Comparison of ENCODE assay signal across 14 cellular contexts in genomic region chr2:55743583-55743982, GRCh38. TPM values are rescaled to one million over a fixed set of nuclear protein-coding genes. Genes with fewer than 3 reads are reported as not detected.
DNase-seq lines count a peak whose midpoint lies in the region; ATAC-seq and TF ChIP-seq lines count a peak whose summit lies in the region.
"Had no signal": no experiment of that assay in that cellular context is flagged by ENCODE, and none has a peak within 500 bp of the region (broad histone marks: within the 10 kb centered on the region; RNA-seq: fewer than 3 reads in every experiment).

No MANE protein-coding gene starts in this region.

- TF ChIP-seq CTCF in AG04449 (IDR thresholded peaks at IDR 0.05; ENCODE audit: insufficient read depth, low read length, missing control alignments) (no peak), RWPE2 (IDR thresholded peaks at IDR 0.05; ENCODE audit: poor library complexity, severe bottlenecking) (no peak), fibroblast of pulmonary artery (IDR thresholded peaks at IDR 0.05; ENCODE audit: low read length, missing control alignments) (no peak), left lung (IDR thresholded peaks at IDR 0.05) (no peak)

- H3K4me3 ChIP-seq in AG04449 (ENCODE audit: low read depth, low read length), result no peak overlapping the region
- H3K4me3 ChIP-seq in RWPE2 (ENCODE audit: severe bottlenecking), result no peak overlapping the region
- no peak overlapping the region for H3K4me3 ChIP-seq in fibroblast of pulmonary artery (replicated peaks; ENCODE audit: low read depth, low read length)
- no peak overlapping the region for H3K4me3 ChIP-seq in left lung

- H3K27ac ChIP-seq in RWPE2 (ENCODE audit: poor library complexity, severe bottlenecking) (peak overlapping the region; percentile 64), left lung (no peak overlapping the region)
- H3K27ac ChIP-seq: KMS-11 had no signal

- ATAC-seq in GM19395 (IDR thresholded peaks at IDR 0.05; ENCODE audit: unreplicated experiment) (peak; percentile 69), RWPE2 (ENCODE audit: low read depth) (peak; percentile 78), left lung (no peak), HG02610 (IDR thresholded peaks at IDR 0.05; ENCODE audit: unreplicated experiment) (no peak)

- CTCF ChIA-PET in AG04449 (lab: Yijun Ruan, JAX), result interaction anchor here (1.8 kb wide), 1 partner anchor 15 kb away, joined by 5 read pairs; no protein-coding TSS in a partner anchor

- no peaks in the 10 kb centered on the region for H3K9me3 ChIP-seq in RWPE2 (ENCODE audit: severe bottlenecking)
- H3K9me3 ChIP-seq in left lung, result no peaks in the 10 kb centered on the region

- peaks cover 7% of the 10 kb centered on the region for H3K4me1 ChIP-seq in RWPE2 (ENCODE audit: insufficient read depth, poor library complexity, severe bottlenecking)
- no peaks in the 10 kb centered on the region for H3K4me1 ChIP-seq in left lung

- DNase-seq in AG04449 (ENCODE audit: low read depth, low spot score) (peak; percentile 40), RWPE2 (ENCODE audit: low spot score) (no peak), fibroblast of pulmonary artery (ENCODE audit: low read depth) (peak; percentile 77), left lung (no peak)
- DNase-seq in stimulated activated naive CD4-positive, alpha-beta T cell (lab: John Stamatoyannopoulos, UW), result no peak
- no peak for DNase-seq in activated effector memory CD4-positive, alpha-beta T cell treated with anti-CD3 and anti-CD28 coated beads, Interleukin-2, amount 50 U/mL, for 16 hours
- DNase-seq: activated CD4-positive, alpha-beta T cell treated with anti-CD3 and anti-CD28 coated beads, Interleukin-2, amount 10 ng/mL, durations not matched to agents 24 days and 14 days; central memory CD4-positive, alpha-beta T cell; DMS79; posterior cingulate gyrus; stimulated activated CD8-positive, alpha-beta memory T cell treated with anti-CD3 and anti-CD28 coated beads, Interleukin-4, amount 100 ng/mL, for 48 hours had no signal

- POLR2A ChIA-PET in AG04449 (lab: Yijun Ruan, JAX), result no interaction called here

- H3K27me3 ChIP-seq in RWPE2 (ENCODE audit: insufficient read depth, poor library complexity, severe bottlenecking) (no peaks in the 10 kb centered on the region), left lung (no peaks in the 10 kb centered on the region)

- no peaks in the 10 kb centered on the region for H3K36me3 ChIP-seq in RWPE2 (ENCODE audit: low read depth)
- no peaks in the 10 kb centered on the region for H3K36me3 ChIP-seq in left lung

- intact Hi-C loops in left lung (cut with DNase I), result no loop called here

RNA-seq across cellular contexts. Expression of gene PNPT1, which starts 49.9 kb away (rescaled TPM):
- total RNA-seq in left lung, result 10 to 100 TPM; 23.1 to 27.1 TPM

Comparison
In these comparisons a context has a peak if more than half of its experiments do, and no peak if none do; other contexts are left out.
1. DNase-seq: peak in AG04449 (single experiment) and fibroblast of pulmonary artery (single experiment); none in RWPE2 (single experiment), stimulated activated naive CD4-positive, alpha-beta T cell (0 of 6), left lung (0 of 2) and activated effector memory CD4-positive, alpha-beta T cell treated with anti-CD3 and anti-CD28 coated beads, Interleukin-2, amount 50 U/mL, for 16 hours (single experiment).
2. ATAC-seq: peak in GM19395 (single experiment) and RWPE2 (single experiment); none in left lung (single experiment) and HG02610 (single experiment).